ENCODE assay signal across 9 cellular contexts in genomic region chr10:69439813-69440506, GRCh38. TPM values are rescaled to one million over a fixed set of nuclear protein-coding genes. Genes with fewer than 3 reads are reported as not detected.
DNase-seq lines count a peak whose midpoint lies in the region; ATAC-seq and TF ChIP-seq lines count a peak whose summit lies in the region.
"Had no signal": no experiment of that assay in that cellular context is flagged by ENCODE, and none has a peak within 500 bp of the region (broad histone marks: within the 10 kb centered on the region; RNA-seq: fewer than 3 reads in every experiment).

No MANE protein-coding gene starts in this region.

- DNase-seq in CD14-positive monocyte (ENCODE audit: low spot score) (no peak), KBM-7 (peak; percentile 86), UCSD-AML1 (lab: John Stamatoyannopoulos, UW; ENCODE audit: unreplicated experiment) (peak; percentile 61), mesendoderm (peak; percentile 52), MM.1S (no peak), SK-N-DZ (ENCODE audit: low spot score) (no peak)
- DNase-seq: activated CD4-positive, CD25-positive, alpha-beta regulatory T cell treated with anti-CD3 and anti-CD28 coated beads, Interleukin-2, amount 50 U/mL, for 72 hours had no signal

- H3K23ac ChIP-seq in mesendoderm (ENCODE audit: low read length), result no peak overlapping the region

- H4K20me1 ChIP-seq in MM.1S (ENCODE audit: insufficient read depth, low read length), result no peaks in the 10 kb centered on the region

- no peak overlapping the region for H3K27ac ChIP-seq in mesendoderm (ENCODE audit: low read depth, low read length)
- H3K27ac ChIP-seq in MM.1S (ENCODE audit: low read length), result no peak overlapping the region

- no peak overlapping the region for H3K4me3 ChIP-seq in mesendoderm (ENCODE audit: low read length)
- no peak overlapping the region for H3K4me3 ChIP-seq in MM.1S (ENCODE audit: low read length)

- no peak overlapping the region for H2BK120ac ChIP-seq in mesendoderm (ENCODE audit: low read depth, low read length)

- H3F3A ChIP-seq in MM.1S (ENCODE audit: insufficient read depth, low read length), result no peaks in the 10 kb centered on the region

- H3K27me3 ChIP-seq in mesendoderm (ENCODE audit: insufficient read depth, low read length, poor library complexity), result no peaks in the 10 kb centered on the region
- peaks cover 15% of the 10 kb centered on the region for H3K27me3 ChIP-seq in MM.1S (replicated peaks; ENCODE audit: insufficient read depth, low read length)

- H3K27ac Mint-ChIP-seq in CD14-positive monocyte, result peak overlapping the region in 5 of 7 donors; percentile 13 to 91 (median 32)
- no peak overlapping the region for H3K27ac Mint-ChIP-seq in stimulated activated memory B cell treated with anti-CD40 and anti-IgM and Interleukin-4, amounts not matched to agents 10 μg/mL and 1 μg/mL and 100 μg/mL, for 72 hours

- in situ Hi-C loops in KBM-7 (cut with MboI; ENCODE audit: low pct_unique_long_range_greater_than_20kb, low sequenced_read_pairs), result loop anchor here (10.0 kb wide), 1 partner anchor 65 kb away; no protein-coding TSS in a partner anchor

- H3K36me3 ChIP-seq in mesendoderm (ENCODE audit: control insufficient read depth, insufficient read depth, low read length) (no peaks in the 10 kb centered on the region), MM.1S (replicated peaks; ENCODE audit: insufficient read depth, low read length) (no peaks in the 10 kb centered on the region)

- intact Hi-C loops in CD14-positive monocyte (cut with micrococcal nuclease), result no loop called here

- H3K79me2 ChIP-seq in mesendoderm (ENCODE audit: control insufficient read depth, insufficient read depth, low read length) (no peaks in the 10 kb centered on the region), MM.1S (ENCODE audit: low read length) (no peaks in the 10 kb centered on the region)

- no peak overlapping the region for H3K4ac ChIP-seq in mesendoderm (ENCODE audit: low read depth, low read length)

- no peak overlapping the region for H2BK5ac ChIP-seq in mesendoderm (ENCODE audit: low read length)

- H3K4me1 Mint-ChIP-seq in CD14-positive monocyte, result peaks cover 24% of the 10 kb centered on the region
- H3K4me1 Mint-ChIP-seq in stimulated activated memory B cell treated with anti-CD40 and anti-IgM and Interleukin-4, amounts not matched to agents 10 μg/mL and 1 μg/mL and 100 μg/mL, for 72 hours, result no peaks in the 10 kb centered on the region

- no peak for TF ChIP-seq CTCF in CD14-positive monocyte (IDR thresholded peaks at IDR 0.05)
- no peak for TF ChIP-seq CTCF in MM.1S (IDR thresholded peaks at IDR 0.05; ENCODE audit: low read length)

- H2AK5ac ChIP-seq in mesendoderm (ENCODE audit: low read length), result no peak overlapping the region

- H2AFZ ChIP-seq in MM.1S (ENCODE audit: low read length), result no peak overlapping the region

- peaks cover 0 to 3% (median 0%) of the 10 kb centered on the region in 7 donors for H3K9me3 Mint-ChIP-seq in CD14-positive monocyte
- no peaks in the 10 kb centered on the region for H3K9me3 Mint-ChIP-seq in stimulated activated memory B cell treated with anti-CD40 and anti-IgM and Interleukin-4, amounts not matched to agents 10 μg/mL and 1 μg/mL and 100 μg/mL, for 72 hours

- no peak for ATAC-seq in HG03045 (IDR thresholded peaks at IDR 0.05; ENCODE audit: unreplicated experiment)
- no peak for ATAC-seq in stimulated activated memory B cell treated with anti-CD40 and anti-IgM and Interleukin-4, amounts not matched to agents 10 μg/mL and 1 μg/mL and 100 μg/mL, for 72 hours

- H3K4me1 ChIP-seq in mesendoderm (ENCODE audit: control insufficient read depth, low read depth, low read length), result no peaks in the 10 kb centered on the region
- no peaks in the 10 kb centered on the region for H3K4me1 ChIP-seq in MM.1S (ENCODE audit: low read length)

- no peak overlapping the region for H3K56ac ChIP-seq in mesendoderm (ENCODE audit: low read length)

- H3K18ac ChIP-seq in mesendoderm (ENCODE audit: low read length), result no peak overlapping the region

- no peak overlapping the region for H2BK15ac ChIP-seq in mesendoderm (replicated peaks; ENCODE audit: low read depth)

- no peaks in the 10 kb centered on the region for H3K9me3 ChIP-seq in MM.1S (replicated peaks; ENCODE audit: insufficient read depth, low read length)

- H3K27me3 Mint-ChIP-seq in CD14-positive monocyte (ENCODE audit: low read depth in 3 of 3), result peaks cover 0 to 9% (median 4%) of the 10 kb centered on the region in 3 donors
- H3K27me3 Mint-ChIP-seq in stimulated activated memory B cell treated with anti-CD40 and anti-IgM and Interleukin-4, amounts not matched to agents 10 μg/mL and 1 μg/mL and 100 μg/mL, for 72 hours, result peaks cover 59% of the 10 kb centered on the region

- peak overlapping the region; percentile 45 to 64 for H3K4me3 Mint-ChIP-seq in CD14-positive monocyte
- no peak overlapping the region for H3K4me3 Mint-ChIP-seq in stimulated activated memory B cell treated with anti-CD40 and anti-IgM and Interleukin-4, amounts not matched to agents 10 μg/mL and 1 μg/mL and 100 μg/mL, for 72 hours

- H3K9ac ChIP-seq in mesendoderm (ENCODE audit: low read length) (no peak overlapping the region), MM.1S (ENCODE audit: low read length) (no peak overlapping the region)

- no peaks in the 10 kb centered on the region for H3K79me1 ChIP-seq in mesendoderm (ENCODE audit: low read length)

- no peaks in the 10 kb centered on the region for H3K9me2 ChIP-seq in MM.1S (replicated peaks; ENCODE audit: insufficient read depth, low read length)

- no peaks in the 10 kb centered on the region for H3K36me3 Mint-ChIP-seq in CD14-positive monocyte
- no peaks in the 10 kb centered on the region for H3K36me3 Mint-ChIP-seq in stimulated activated memory B cell treated with anti-CD40 and anti-IgM and Interleukin-4, amounts not matched to agents 10 μg/mL and 1 μg/mL and 100 μg/mL, for 72 hours

- H4K5ac ChIP-seq in mesendoderm (ENCODE audit: low read length), result no peak overlapping the region

- H3K4me2 ChIP-seq in mesendoderm (ENCODE audit: low read length) (no peak overlapping the region), MM.1S (ENCODE audit: low read depth, low read length) (no peak overlapping the region)

- H4K8ac ChIP-seq in mesendoderm (ENCODE audit: low read depth, low read length), result no peak overlapping the region

- no CpG with 5 or more reads among the region's 5 CpGs for WGBS in mesendoderm (ENCODE audit: extremely low coverage, insufficient coverage, low lambda C conversion rate)

RNA-seq across cellular contexts. Expression of gene TSPAN15, which starts 11.3 kb away (rescaled TPM):
- polyA plus RNA-seq in CD14-positive monocyte, result under 1 TPM in 1 of 2 donors, not detected in 1; 0.22 TPM
- polyA plus RNA-seq in mesendoderm (2013, experiment 1 of 2), result 1.3 TPM
- 1.3 TPM for polyA plus RNA-seq in mesendoderm (2013, experiment 2 of 2)
- 13.8 and 19.9 TPM in 2 replicates for polyA plus RNA-seq in SK-N-DZ (2014; cell fraction: cytosol; rRNA removed)
- 10.6 and 17.6 TPM in 2 replicates for polyA plus RNA-seq in SK-N-DZ (2014; cell fraction: nucleus; rRNA removed)

RNA-seq across cellular contexts. Expression of gene TACR2, which starts 23.2 kb away (rescaled TPM):
- polyA plus RNA-seq in CD14-positive monocyte, result under 1 TPM; 0.20 to 0.23 TPM
- 0.01 TPM for polyA plus RNA-seq in mesendoderm (2013, experiment 1 of 2)
- 0.03 TPM for polyA plus RNA-seq in mesendoderm (2013, experiment 2 of 2)
- polyA plus RNA-seq in SK-N-DZ (2014; cell fraction: cytosol; rRNA removed), result 0.07 TPM in 1 of 2 replicates, not detected in the other
- polyA plus RNA-seq in SK-N-DZ (2014; cell fraction: nucleus; rRNA removed), result not detected in 2 replicates

Comparison
In these comparisons a context has a peak if more than half of its experiments do, and no peak if none do; other contexts are left out.
1. DNase-seq: peak in KBM-7 (single experiment), UCSD-AML1 (single experiment) and mesendoderm (single experiment); none in CD14-positive monocyte (single experiment), MM.1S (single experiment) and SK-N-DZ (single experiment).